In the genomic region with DNA sequence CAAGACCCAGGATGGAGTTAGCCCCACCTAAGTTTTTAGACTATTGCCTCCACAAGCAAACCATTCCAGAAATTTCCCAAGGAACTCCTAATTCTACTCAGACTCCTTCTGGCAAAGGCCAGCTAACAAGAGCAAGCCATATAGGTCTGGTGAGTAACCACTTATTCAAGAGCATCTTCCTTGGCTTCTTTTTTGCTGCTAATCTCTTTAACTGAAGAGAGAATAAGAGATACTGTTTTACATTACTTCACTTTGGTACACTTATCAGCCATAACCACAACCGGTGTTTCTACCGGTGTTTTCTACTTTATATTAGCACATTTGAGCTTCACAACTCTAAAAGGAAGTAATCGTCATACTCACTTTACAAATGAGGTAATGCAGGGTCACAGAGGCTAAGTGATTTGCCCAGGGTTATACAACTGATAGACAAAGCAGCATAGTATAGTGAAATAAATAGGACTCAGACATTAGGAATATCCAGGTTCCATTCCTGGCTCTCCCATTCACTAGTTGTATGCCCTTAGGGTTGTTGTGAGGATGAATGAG, we compare ENCODE assay signal across 16 cellular contexts. TPM values are rescaled to one million over a fixed set of nuclear protein-coding genes. Genes with fewer than 3 reads are reported as not detected.
A peak's percentile ranks its signal among the peaks of the same experiment; 100 is the strongest.
DNase-seq lines count a peak whose midpoint lies in the region; ATAC-seq, FAIRE-seq and TF ChIP-seq lines count a peak whose summit lies in the region.
"Had no signal": no experiment of that assay in that cellular context is flagged by ENCODE, and none has a peak within 500 bp of the region (broad histone marks: within the 10 kb centered on the region; RNA-seq: fewer than 3 reads in every experiment).

No MANE protein-coding gene starts in this region.

- peaks cover 32% of the 10 kb centered on the region for H3K79me2 ChIP-seq in K562 (ENCODE audit: control insufficient read depth, insufficient read depth, low read length)

- DNase-seq in CD1c-positive myeloid dendritic cell (ENCODE audit: extremely low spot score) (peak; percentile 27), K562 (ENCODE audit: extremely low read depth in 1 of 4, low spot score in 3 of 4) (peak in 2 of 4 experiments; percentile 54 to 79), naive B cell (no peak), HT-29 (ENCODE audit: low spot score) (no peak), upper lobe of right lung (no peak), medulla oblongata (ENCODE audit: extremely low spot score) (no peak)
- DNase-seq: AML-193; caudate nucleus; left lung; NCI-H1694 treated with DMSO at 0.1 percent for 48 hours; stimulated activated CD4-positive, alpha-beta T cell treated with anti-CD3 and anti-CD28 coated beads, Interleukin-4, amount 100 ng/mL, for 4 hours; T-helper 9 cell had no signal

- H3K27ac Mint-ChIP-seq in IgD-negative memory B cell (peak overlapping the region; percentile 4 to 90 (median 87)), naive B cell (peak overlapping the region in 4 of 6 donors; percentile 8 to 72 (median 23))

- H3K4me1 ChIP-seq in K562 (replicated peaks in 1 of 2; ENCODE audit: control insufficient read depth in 2 of 2, insufficient read depth in 2 of 2, low read length in 2 of 2) = peaks cover 9 to 23% of the 10 kb centered on the region in 2 experiments
- peaks cover 15% of the 10 kb centered on the region for H3K4me1 ChIP-seq in upper lobe of right lung
- H3K4me1 ChIP-seq: prostate gland had no signal

- TF ChIP-seq EP300 in K562 (IDR thresholded peaks at IDR 0.05; ENCODE audit: low read length) = no peak; the same call in 1 of the 2 replicates

- CTCF ChIA-PET in K562 (lab: Yijun Ruan, JAX; ENCODE audit: low intra/inter-chr PET ratio) = no interaction called here

- intact Hi-C loops in K562 (cut with micrococcal nuclease) = loop anchor here (2.0 to 5.0 kb wide), 2 partner anchors 38 to 178 kb away; no protein-coding TSS in a partner anchor
- intact Hi-C loops in upper lobe of right lung (cut with DNase I) = no loop called here

- peak overlapping the region in 1 of 4 donors; percentile 85 for H3K4me3 Mint-ChIP-seq in IgD-negative memory B cell
- H3K4me3 Mint-ChIP-seq in naive B cell = peak overlapping the region in 3 of 8 donors; percentile 8 to 97 (median 84)

- H3K9me3 Mint-ChIP-seq in IgD-negative memory B cell (no peaks in the 10 kb centered on the region), naive B cell (no peaks in the 10 kb centered on the region)

- TF ChIP-seq RAD21 in K562 (CRISPR knock-in tag; conservative IDR thresholded peaks at IDR 0.05 in 1 of 2, IDR thresholded peaks at IDR 0.05 in 1 of 2) = no peak

- H3K9me3 ChIP-seq in K562 (replicated peaks; ENCODE audit: control insufficient read depth, insufficient read depth, low read depth, low read length) (no peaks in the 10 kb centered on the region), upper lobe of right lung (no peaks in the 10 kb centered on the region)
- H3K9me3 ChIP-seq: left lung, prostate gland had no signal

- H3K4me3 ChIP-seq in K562 = no peak overlapping the region; the same call in 1 of the 2 replicates
- no peak overlapping the region for H3K4me3 ChIP-seq in upper lobe of right lung
- H3K4me3 ChIP-seq: left lung, prostate gland had no signal

- H3K27me3 Mint-ChIP-seq in IgD-negative memory B cell (no peaks in the 10 kb centered on the region), naive B cell (no peaks in the 10 kb centered on the region)

- peak overlapping the region; percentile 37 for H2AFZ ChIP-seq in K562 (ENCODE audit: low read depth, low read length)

- H3K27ac ChIP-seq in K562 (ENCODE audit: extremely low read depth, low read depth, low read length) (peak overlapping the region; percentile 76), upper lobe of right lung (no peak overlapping the region)

- peak overlapping the region; percentile 67 for H3K4me2 ChIP-seq in K562 (ENCODE audit: insufficient read depth, low read length)

- no peaks in the 10 kb centered on the region for H4K20me1 ChIP-seq in K562 (replicated peaks; ENCODE audit: control insufficient read depth, insufficient read depth, low read length)

- no peak for FAIRE-seq in K562 (lab: Jason Lieb, UNC)
- FAIRE-seq: G401.6 had no signal

- in situ Hi-C loops in K562 (cut with MboI) = no loop called here

- no TSS peak for BruUV-seq in K562 (replicated peaks; lab: Mats Ljungman, UMichigan)

- peak overlapping the region in 1 of 2 experiments; percentile 63; a peak in 2 of 4 replicates for H3K9ac ChIP-seq in K562 (ENCODE audit: insufficient read depth in 1 of 2, low read depth in 2 of 2, low read length in 2 of 2)

- POLR2A ChIA-PET in K562 (lab: Yijun Ruan, JAX) = interaction anchor here (0.5 to 1.3 kb wide), 9 partner anchors 8 to 609 kb away, joined by 3 to 6 read pairs (median 3); no protein-coding TSS in a partner anchor

- no peak for TF ChIP-seq POLR2A in K562 (conservative IDR thresholded peaks at IDR 0.05)

- TF ChIP-seq CTCF in K562 (IDR thresholded peaks at IDR 0.05 in 2 of 3, conservative IDR thresholded peaks at IDR 0.05 in 1 of 3; ENCODE audit: insufficient read depth in 2 of 3, low read depth in 1 of 3, low read length in 3 of 3) (no peak), upper lobe of right lung (IDR thresholded peaks at IDR 0.05) (no peak)

- H3K4me1 Mint-ChIP-seq in IgD-negative memory B cell (peaks cover 19 to 39% (median 36%) of the 10 kb centered on the region in 3 donors), naive B cell (peaks cover 35 to 44% (median 43%) of the 10 kb centered on the region in 3 donors)

- H3K36me3 Mint-ChIP-seq in IgD-negative memory B cell = peaks cover 3% of the 10 kb centered on the region
- H3K36me3 Mint-ChIP-seq in naive B cell = peaks cover 0 to 8% of the 10 kb centered on the region in 2 donors

- 0% methylated on average over 3 of the region's 3 CpGs for WGBS in K562 (ENCODE audit: insufficient coverage, low coverage, missing lambda C conversion rate)

- H3K9me1 ChIP-seq in K562 (ENCODE audit: control insufficient read depth, insufficient read depth, low read length) = no peaks in the 10 kb centered on the region

- ATAC-seq in K562 (peak; percentile 1), naive B cell (ENCODE audit: low read depth in 2 of 2) (peak in 1 of 2 donors; percentile 11), upper lobe of right lung (no peak), GM21825 (IDR thresholded peaks at IDR 0.05; ENCODE audit: unreplicated experiment) (no peak)

- H3K36me3 ChIP-seq in K562 (ENCODE audit: control insufficient read depth, insufficient read depth, low read length) (peaks cover 16% of the 10 kb centered on the region), upper lobe of right lung (no peaks in the 10 kb centered on the region)
- H3K36me3 ChIP-seq: left lung, prostate gland had no signal

- H3K27me3 ChIP-seq in K562 (ENCODE audit: control insufficient read depth in 2 of 2, insufficient read depth in 2 of 2, low read length in 2 of 2) (no peaks in the 10 kb centered on the region), upper lobe of right lung (no peaks in the 10 kb centered on the region)
- H3K27me3 ChIP-seq: left lung had no signal

TF ChIP-seq in K562, 482 proteins besides CTCF, POLR2A, EP300 and RAD21 (continues in another document):
- TF ChIP-seq GTF2A2 (tag; IDR thresholded peaks at IDR 0.05) (no peak), E4F1 (CRISPR knock-in tag; IDR thresholded peaks at IDR 0.05; ENCODE audit: borderline replicate concordance) (no peak), SMARCE1 (IDR thresholded peaks at IDR 0.05) (0 out of 2 replicates have a peak, but pooled peaks have one; percentile 54), MEIS2 (IDR thresholded peaks at IDR 0.05; ENCODE audit: partially characterized antibody) (no peak), ZNF57 (CRISPR knock-in tag; IDR thresholded peaks at IDR 0.05) (no peak)

RNA-seq across cellular contexts. Expression of gene EPS15, which starts 1.7 kb away (rescaled TPM):
- polyA plus RNA-seq in IgD-negative memory B cell (70.2 TPM), K562 (2011; rRNA removed) (46.6 and 64.5 TPM in 2 replicates), K562 (2014; fragmentation: Illumina TruSeq; extraction: Trizol) (41.2 and 41.7 TPM in 2 replicates), K562 (2014; fragmentation: Nextera tagmentation; extraction: Ambion mirVana) (10 to 100 TPM; 23.1 to 31.6 TPM), K562 (2014; rRNA removed) (33.6 and 33.9 TPM in 2 replicates), naive B cell (ENCODE audit: low read depth in 6 of 6) (10 to 100 TPM; 40.6 to 76.5 (median 67.9) TPM)
- total RNA-seq in K562 (2011; cell fraction: chromatin; rRNA removed; ENCODE audit: low replicate concordance) = 166 and 354 TPM in 2 replicates
- 42.5 and 54.6 TPM in 2 replicates for total RNA-seq in K562 (2011; cell fraction: nucleolus; rRNA removed)
- total RNA-seq in K562 (2011; cell fraction: nucleoplasm; rRNA removed) = 102 and 104 TPM in 2 replicates
- total RNA-seq in K562 (2014; rRNA removed) (31.0 and 31.1 TPM in 2 replicates), K562 (2014; rRNA removed; fragmentation: Illumina TruSeq; extraction: Trizol) (55.0 and 67.0 TPM in 2 replicates), K562 (2015; rRNA removed; fragmentation: Illumina TruSeq; extraction: Trizol) (43.0 and 47.7 TPM in 2 replicates), K562 (2021) (59.7 and 69.0 TPM in 2 replicates), upper lobe of right lung (88.5 TPM)
- 12.8 and 22.2 TPM in 2 replicates for polyA plus RNA-seq in K562 (2011; cell fraction: cytosol; rRNA removed)
- 32.0 and 36.8 TPM in 2 replicates for polyA plus RNA-seq in K562 (2011; cell fraction: nucleus; rRNA removed)
- polyA plus RNA-seq in K562 (2012) = 26.7 and 38.3 TPM in 2 replicates
- polyA minus RNA-seq in K562 (2011; rRNA and poly(A)+ RNA removed) = 141 and 149 TPM in 2 replicates
- polyA minus RNA-seq in K562 (2011; cell fraction: cytosol; rRNA and poly(A)+ RNA removed) = 49.4 and 55.8 TPM in 2 replicates
- 34.7 and 51.0 TPM in 2 replicates for polyA minus RNA-seq in K562 (2011; cell fraction: nucleus; rRNA and poly(A)+ RNA removed)
- 7.6 and 9.4 TPM in 2 replicates for total RNA-seq in HT-29 (2014; rRNA removed; shearing (Covaris generic))
